In the genomic region with DNA sequence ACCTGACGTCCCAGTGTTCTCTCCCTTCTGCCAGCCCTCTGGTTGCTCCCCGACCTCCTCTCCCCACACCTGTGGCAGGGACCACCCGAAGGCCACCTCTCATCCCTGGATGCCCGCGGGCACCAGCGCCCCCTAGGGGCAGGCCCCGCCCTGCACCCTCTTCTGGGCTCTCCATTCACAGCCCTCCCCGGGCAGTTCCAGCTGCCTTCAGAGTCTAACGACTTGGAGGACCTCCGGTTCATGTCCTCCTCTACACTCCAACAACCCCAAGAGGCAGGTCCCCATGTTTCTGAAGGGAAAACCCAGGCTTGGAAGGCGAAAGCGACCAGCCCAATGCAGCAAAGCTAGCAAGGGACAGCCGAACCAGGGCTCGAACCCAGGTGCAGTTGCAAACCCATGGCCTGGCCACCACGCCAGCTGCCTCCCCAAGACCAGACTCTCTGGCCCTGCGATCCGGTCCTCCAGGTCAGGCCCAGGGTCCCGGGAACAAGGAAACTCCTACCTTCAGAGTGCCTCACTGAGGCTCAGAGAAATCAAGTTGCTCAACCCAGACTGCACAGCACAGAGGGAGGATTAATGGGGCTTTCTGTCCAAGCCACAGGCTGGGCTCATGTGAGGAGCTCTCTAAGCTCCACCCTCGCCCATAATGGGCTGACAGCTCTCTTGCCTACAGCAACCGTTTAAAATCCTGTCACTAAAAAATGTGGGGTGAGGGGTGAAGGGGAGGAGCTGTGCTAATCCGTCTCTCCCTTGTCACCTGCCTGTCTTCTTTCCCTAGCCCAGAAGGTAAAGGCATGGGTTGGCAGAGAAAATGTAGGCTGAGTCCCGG, we compare ENCODE assay signal across 8 cellular contexts.
DNase-seq lines count a peak whose midpoint lies in the region; ATAC-seq and TF ChIP-seq lines count a peak whose summit lies in the region.

No MANE protein-coding gene starts in this region.

- peak; percentile 7 for DNase-seq in NCI-H2227 (lab: John Stamatoyannopoulos, UW; ENCODE audit: unreplicated experiment)
- DNase-seq in NCI-H2227 treated with DMSO at 0.1 percent for 48 hours (lab: John Stamatoyannopoulos, UW) = no peak
- DNase-seq in UCSD-AML1 (lab: John Stamatoyannopoulos, UW; ENCODE audit: unreplicated experiment) = peak; percentile 37
- no peak for DNase-seq in epithelial cell of esophagus (ENCODE audit: low read depth)
- DNase-seq in sciatic nerve (ENCODE audit: low spot score) = peak; percentile 57
- no peak for DNase-seq in kidney glomerular epithelial cell (lab: John Stamatoyannopoulos, UW)
- no peak for DNase-seq in T-helper 1 cell

- peak; percentile 58 for TF ChIP-seq CTCF in epithelial cell of esophagus (IDR thresholded peaks at IDR 0.05; ENCODE audit: insufficient read depth, low read depth, low read length, missing control alignments)

- no peak overlapping the region for H3K4me3 ChIP-seq in epithelial cell of esophagus (ENCODE audit: low read length)

- intact Hi-C loops in sciatic nerve (cut with DNase I) = no loop called here

- ATAC-seq in sciatic nerve = no peak
- no peak for ATAC-seq in HG02623 (IDR thresholded peaks at IDR 0.05; ENCODE audit: unreplicated experiment)

Comparison
In these comparisons a context has a peak if more than half of its experiments do, and no peak if none do; other contexts are left out.
1. DNase-seq: peak in NCI-H2227 (single experiment), UCSD-AML1 (single experiment) and sciatic nerve (single experiment); none in NCI-H2227 treated with DMSO at 0.1 percent for 48 hours (single experiment), epithelial cell of esophagus (single experiment), kidney glomerular epithelial cell (single experiment) and T-helper 1 cell (0 of 5).